8 cellular contexts compared by ENCODE assay signal in genomic region chr16:2963611-2964415, GRCh38. TPM values are rescaled to one million over a fixed set of nuclear protein-coding genes. Genes with fewer than 3 reads are reported as not detected.
A peak's percentile ranks its signal among the peaks of the same experiment; 100 is the strongest.
DNase-seq lines count a peak whose midpoint lies in the region; ATAC-seq, FAIRE-seq and TF ChIP-seq lines count a peak whose summit lies in the region.

KREMEN2 (plus strand) TSS chr16:2964275; CDS start chr16:2964521, 246 bp downstream.

- H3K27ac ChIP-seq in GM23338 (ENCODE audit: low read depth) (no peak within 1 kb of the TSS), OCI-LY1 (ENCODE audit: low read depth, low read length, poor library complexity, severe bottlenecking) (peak within 1 kb of the TSS; percentile 35), urinary bladder (ENCODE audit: low read depth) (no peak within 1 kb of the TSS)

- peaks cover 54 to 91% (median 72%) of the 10 kb centered on the region in 3 donors for H3K27me3 Mint-ChIP-seq in CD14-positive monocyte (ENCODE audit: low read depth in 3 of 3)
- peaks cover 36% of the 10 kb centered on the region for H3K27me3 Mint-ChIP-seq in GM23338 (ENCODE audit: insufficient read depth, low read depth, poor library complexity)
- peaks cover 19% of the 10 kb centered on the region for H3K27me3 Mint-ChIP-seq in memory B cell

- H3K9me3 Mint-ChIP-seq in CD14-positive monocyte (peaks cover 0 to 22% (median 7%) of the 10 kb centered on the region in 7 donors), GM23338 (no peaks in the 10 kb centered on the region), memory B cell (no peaks in the 10 kb centered on the region)

- peak within 1 kb of the TSS; percentile 83 for H3K4me3 ChIP-seq in GM23338
- peak within 1 kb of the TSS; percentile 56 for H3K4me3 ChIP-seq in OCI-LY1 (ENCODE audit: low read depth, low read length, poor library complexity, severe bottlenecking)
- peak within 1 kb of the TSS; percentile 50 for H3K4me3 ChIP-seq in adipocyte (ENCODE audit: low read length)
- H3K4me3 ChIP-seq in urinary bladder (ENCODE audit: low read depth, low read length): peak within 1 kb of the TSS; percentile 29

- H3K4me1 ChIP-seq in GM23338 (ENCODE audit: insufficient read depth): peaks cover 20% of the 10 kb centered on the region; the same call in 1 of the 2 replicates
- H3K4me1 ChIP-seq in OCI-LY1 (ENCODE audit: insufficient read depth, low read length, severe bottlenecking): peaks cover 47% of the 10 kb centered on the region
- peaks cover 4% of the 10 kb centered on the region for H3K4me1 ChIP-seq in adipocyte (ENCODE audit: control insufficient read depth, insufficient read depth, low read length)
- peaks cover 5% of the 10 kb centered on the region for H3K4me1 ChIP-seq in urinary bladder (ENCODE audit: insufficient read depth)

- H3K9ac ChIP-seq in OCI-LY1 (ENCODE audit: low read length): peak within 1 kb of the TSS; percentile 39; the same call in 1 of the 2 replicates
- H3K9ac ChIP-seq in adipocyte (ENCODE audit: low read length): no peak within 1 kb of the TSS

- intact Hi-C loops in CD14-positive monocyte (cut with micrococcal nuclease): no loop called here

- H3K36me3 Mint-ChIP-seq in CD14-positive monocyte (peaks cover 4 to 5% of the 10 kb centered on the region in 2 donors), GM23338 (ENCODE audit: low read depth) (peaks cover 4% of the 10 kb centered on the region; the same call in 1 of the 3 replicates), memory B cell (no peaks in the 10 kb centered on the region)

- peak within 1 kb of the TSS in 1 of 7 donors; percentile 13 for H3K27ac Mint-ChIP-seq in CD14-positive monocyte
- no peak within 1 kb of the TSS for H3K27ac Mint-ChIP-seq in GM23338
- H3K27ac Mint-ChIP-seq in memory B cell: no peak within 1 kb of the TSS

- H3K9me3 ChIP-seq in OCI-LY1 (ENCODE audit: low read length): no peaks in the 10 kb centered on the region
- no peaks in the 10 kb centered on the region for H3K9me3 ChIP-seq in adipocyte (ENCODE audit: control insufficient read depth, low read length)

- peaks cover 32% of the 10 kb centered on the region for H3F3A ChIP-seq in GM23338 (replicated peaks; ENCODE audit: low read depth)
- H3F3A ChIP-seq in OCI-LY1 (ENCODE audit: insufficient read depth, low read length): no peaks in the 10 kb centered on the region

- H3K9me2 ChIP-seq in GM23338 (ENCODE audit: insufficient read depth) (no peaks in the 10 kb centered on the region), OCI-LY1 (ENCODE audit: low read depth, low read length) (no peaks in the 10 kb centered on the region)

- no peaks in the 10 kb centered on the region for H3K36me3 ChIP-seq in GM23338 (ENCODE audit: insufficient read depth)
- H3K36me3 ChIP-seq in OCI-LY1 (ENCODE audit: insufficient read depth, low read length): no peaks in the 10 kb centered on the region
- no peaks in the 10 kb centered on the region for H3K36me3 ChIP-seq in adipocyte (ENCODE audit: control insufficient read depth, insufficient read depth, low read length, severe bottlenecking)
- no peaks in the 10 kb centered on the region for H3K36me3 ChIP-seq in urinary bladder (ENCODE audit: insufficient read depth)

- DNase-seq in CD14-positive monocyte (ENCODE audit: low spot score): no peak
- DNase-seq in GM23338 (ENCODE audit: low spot score): peak; percentile 86
- peak; percentile 54 for DNase-seq in adipocyte (ENCODE audit: low read depth)
- no peak for DNase-seq in memory B cell (ENCODE audit: low spot score in 2 of 2)
- no peak for DNase-seq in frontal cortex (ENCODE audit: low spot score in 2 of 2)

- ATAC-seq in GM23338: peak; percentile 32
- no peak for ATAC-seq in memory B cell (ENCODE audit: low read depth)
- ATAC-seq in GM19463 (IDR thresholded peaks at IDR 0.05; ENCODE audit: unreplicated experiment): no peak

- H3K4me1 Mint-ChIP-seq in CD14-positive monocyte (peaks cover 34% of the 10 kb centered on the region), GM23338 (peaks cover 13% of the 10 kb centered on the region), memory B cell (peaks cover 29% of the 10 kb centered on the region)

- no peak for TF ChIP-seq CTCF in CD14-positive monocyte (IDR thresholded peaks at IDR 0.05)
- peak; percentile 16 to 37; a peak in 1 of 4 replicates for TF ChIP-seq CTCF in GM23338 (conservative IDR thresholded peaks at IDR 0.05; ENCODE audit: low read depth in 2 of 2)
- TF ChIP-seq CTCF in OCI-LY1 (IDR thresholded peaks at IDR 0.05; ENCODE audit: low read length): no peak; the same call in 1 of the 2 replicates

- no peak for FAIRE-seq in frontal cortex (lab: Jason Lieb, UNC)

- H3K79me2 ChIP-seq in GM23338 (replicated peaks; ENCODE audit: insufficient read depth) (no peaks in the 10 kb centered on the region), OCI-LY1 (ENCODE audit: insufficient read depth, low read length) (no peaks in the 10 kb centered on the region)

- whole genome bisulfite sequencing in urinary bladder: under 1% methylated on average over 64 of the region's 64 CpGs

- H2AFZ ChIP-seq in GM23338 (peak within 1 kb of the TSS; percentile 94), OCI-LY1 (ENCODE audit: low read length) (no peak within 1 kb of the TSS)

- H4K20me1 ChIP-seq in GM23338 (replicated peaks; ENCODE audit: insufficient read depth) (0 out of 2 replicates have a peak, but pooled peaks cover 3% of the 10 kb centered on the region), OCI-LY1 (ENCODE audit: insufficient read depth, low read length) (no peaks in the 10 kb centered on the region)

- H3K27me3 ChIP-seq in GM23338 (ENCODE audit: insufficient read depth) (peaks cover 50% of the 10 kb centered on the region), OCI-LY1 (ENCODE audit: insufficient read depth, low read length) (no peaks in the 10 kb centered on the region), adipocyte (replicated peaks; ENCODE audit: control insufficient read depth, insufficient read depth, low read length) (peaks cover 50% of the 10 kb centered on the region)

- peak within 1 kb of the TSS; percentile 57 to 82 for H3K4me3 Mint-ChIP-seq in CD14-positive monocyte
- H3K4me3 Mint-ChIP-seq in GM23338: peak within 1 kb of the TSS; percentile 89
- H3K4me3 Mint-ChIP-seq in memory B cell: peak within 1 kb of the TSS; percentile 81

- peak within 1 kb of the TSS; percentile 98 for H3K4me2 ChIP-seq in GM23338
- H3K4me2 ChIP-seq in OCI-LY1 (ENCODE audit: low read length): peak within 1 kb of the TSS; percentile 65

TF ChIP-seq in GM23338, 12 proteins besides CTCF, POLR2A, EP300 and RAD21:
- TF ChIP-seq ETS1 (IDR thresholded peaks at IDR 0.05) (no peak), POLR2AphosphoS5 (IDR thresholded peaks at IDR 0.05; ENCODE audit: low read depth) (peak; percentile 57; the same call in 1 of the 2 replicates), REST (IDR thresholded peaks at IDR 0.05; ENCODE audit: unreplicated experiment) (no peak), EZH2phosphoT487 (IDR thresholded peaks at IDR 0.05; ENCODE audit: unreplicated experiment) (no peak)

RNA-seq across cellular contexts. Expression of gene KREMEN2, which starts in this region (rescaled TPM):
- not detected for polyA plus RNA-seq in CD14-positive monocyte
- 16.1 and 17.6 TPM in 2 replicates for total RNA-seq in GM23338 (2014; rRNA removed; shearing (Covaris generic))
- polyA plus RNA-seq in GM23338 (2016; fragmentation: Nextera tagmentation; extraction: Ambion mirVana): 4.7 and 4.9 TPM in 2 replicates
- 0.11 TPM for total RNA-seq in urinary bladder
- not detected for polyA plus RNA-seq in urinary bladder
- not detected for total RNA-seq in frontal cortex

Comparison
In these comparisons a context has a peak if more than half of its experiments do, and no peak if none do; other contexts are left out.
1. RNA of gene KREMEN2 (total RNA-seq): 16.1 to 17.6 TPM in GM23338; 0.11 TPM in urinary bladder (single experiment) and not detected in frontal cortex (single experiment); every median in the first group is over 10 times any median in the second.
2. DNase-seq: peak in GM23338 (single experiment) and adipocyte (single experiment); none in CD14-positive monocyte (single experiment), memory B cell (0 of 2) and frontal cortex (0 of 2).
3. CTCF ChIP-seq: peak in GM23338 (2 of 2); none in CD14-positive monocyte (single experiment) and OCI-LY1 (single experiment).
4. H3K4me3 ChIP-seq: peak in every context shown above with its lines; median percentile 83 in GM23338; 56 in OCI-LY1; 50 in adipocyte; 29 in urinary bladder.
5. Peak in every context shown above with its lines, with median percentiles within 50 percentile points of each other: H3K4me3 Mint-ChIP-seq.